Comparison of ENCODE assay signal across 1 cellular context in the genomic region with DNA sequence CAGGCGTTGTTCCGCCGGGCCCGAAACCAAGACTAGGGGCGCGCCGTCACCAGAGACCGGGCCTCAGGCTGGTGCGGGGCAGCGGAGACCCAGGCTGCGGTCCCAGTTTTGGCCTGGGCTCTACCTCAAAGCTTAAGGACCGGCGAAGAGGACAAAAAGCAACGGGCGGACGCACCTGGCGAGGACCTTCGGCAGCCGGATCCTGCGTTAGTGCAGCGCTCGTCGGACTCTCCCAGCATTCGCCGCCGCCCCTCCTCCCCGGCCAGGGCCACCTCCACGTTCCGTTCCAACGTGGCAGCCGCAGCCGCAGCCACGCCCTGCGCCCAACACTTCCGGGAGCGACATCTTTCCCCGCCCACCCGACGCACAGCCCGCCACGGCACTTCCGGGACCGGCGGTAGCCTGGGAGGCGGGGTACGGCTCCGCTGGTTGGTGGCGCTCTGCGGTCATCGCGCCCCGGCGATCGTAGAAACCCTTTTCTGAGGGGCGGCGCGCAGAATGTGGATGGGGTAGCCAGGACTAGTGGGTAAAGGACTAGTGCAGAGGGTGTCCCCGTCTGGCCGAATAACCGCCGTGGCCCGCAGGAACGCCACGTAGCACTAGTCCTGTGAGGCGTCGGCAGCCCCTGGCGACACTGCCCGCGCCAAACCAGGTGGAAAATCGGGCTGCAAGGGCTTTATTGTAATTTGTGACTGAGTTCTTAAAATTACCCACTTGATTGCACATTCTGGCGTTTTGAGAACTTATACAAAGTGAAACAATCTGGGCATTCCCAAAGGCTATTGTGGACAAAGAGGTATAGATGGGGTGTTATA.
TF ChIP-seq lines count a peak whose summit lies in the region.

A gene with protein sequence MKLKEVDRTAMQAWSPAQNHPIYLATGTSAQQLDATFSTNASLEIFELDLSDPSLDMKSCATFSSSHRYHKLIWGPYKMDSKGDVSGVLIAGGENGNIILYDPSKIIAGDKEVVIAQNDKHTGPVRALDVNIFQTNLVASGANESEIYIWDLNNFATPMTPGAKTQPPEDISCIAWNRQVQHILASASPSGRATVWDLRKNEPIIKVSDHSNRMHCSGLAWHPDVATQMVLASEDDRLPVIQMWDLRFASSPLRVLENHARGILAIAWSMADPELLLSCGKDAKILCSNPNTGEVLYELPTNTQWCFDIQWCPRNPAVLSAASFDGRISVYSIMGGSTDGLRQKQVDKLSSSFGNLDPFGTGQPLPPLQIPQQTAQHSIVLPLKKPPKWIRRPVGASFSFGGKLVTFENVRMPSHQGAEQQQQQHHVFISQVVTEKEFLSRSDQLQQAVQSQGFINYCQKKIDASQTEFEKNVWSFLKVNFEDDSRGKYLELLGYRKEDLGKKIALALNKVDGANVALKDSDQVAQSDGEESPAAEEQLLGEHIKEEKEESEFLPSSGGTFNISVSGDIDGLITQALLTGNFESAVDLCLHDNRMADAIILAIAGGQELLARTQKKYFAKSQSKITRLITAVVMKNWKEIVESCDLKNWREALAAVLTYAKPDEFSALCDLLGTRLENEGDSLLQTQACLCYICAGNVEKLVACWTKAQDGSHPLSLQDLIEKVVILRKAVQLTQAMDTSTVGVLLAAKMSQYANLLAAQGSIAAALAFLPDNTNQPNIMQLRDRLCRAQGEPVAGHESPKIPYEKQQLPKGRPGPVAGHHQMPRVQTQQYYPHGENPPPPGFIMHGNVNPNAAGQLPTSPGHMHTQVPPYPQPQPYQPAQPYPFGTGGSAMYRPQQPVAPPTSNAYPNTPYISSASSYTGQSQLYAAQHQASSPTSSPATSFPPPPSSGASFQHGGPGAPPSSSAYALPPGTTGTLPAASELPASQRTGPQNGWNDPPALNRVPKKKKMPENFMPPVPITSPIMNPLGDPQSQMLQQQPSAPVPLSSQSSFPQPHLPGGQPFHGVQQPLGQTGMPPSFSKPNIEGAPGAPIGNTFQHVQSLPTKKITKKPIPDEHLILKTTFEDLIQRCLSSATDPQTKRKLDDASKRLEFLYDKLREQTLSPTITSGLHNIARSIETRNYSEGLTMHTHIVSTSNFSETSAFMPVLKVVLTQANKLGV (minus strand): TSS at position 241 of the 815 bp plus-strand sequence. CDS start 9,217 bp downstream, outside the sequence.

TF ChIP-seq in K562, 482 proteins besides CTCF, POLR2A, EP300 and RAD21 (continued from another document and continues in another):
- no peak for TF ChIP-seq AFF1 (IDR thresholded peaks at IDR 0.05; ENCODE audit: low read depth in 1 of 2, partially characterized antibody in 2 of 2)
- TF ChIP-seq HNRNPUL1 (IDR thresholded peaks at IDR 0.05; ENCODE audit: low read length) = no peak
- TF ChIP-seq, protein P1, sequence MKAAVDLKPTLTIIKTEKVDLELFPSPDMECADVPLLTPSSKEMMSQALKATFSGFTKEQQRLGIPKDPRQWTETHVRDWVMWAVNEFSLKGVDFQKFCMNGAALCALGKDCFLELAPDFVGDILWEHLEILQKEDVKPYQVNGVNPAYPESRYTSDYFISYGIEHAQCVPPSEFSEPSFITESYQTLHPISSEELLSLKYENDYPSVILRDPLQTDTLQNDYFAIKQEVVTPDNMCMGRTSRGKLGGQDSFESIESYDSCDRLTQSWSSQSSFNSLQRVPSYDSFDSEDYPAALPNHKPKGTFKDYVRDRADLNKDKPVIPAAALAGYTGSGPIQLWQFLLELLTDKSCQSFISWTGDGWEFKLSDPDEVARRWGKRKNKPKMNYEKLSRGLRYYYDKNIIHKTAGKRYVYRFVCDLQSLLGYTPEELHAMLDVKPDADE (conservative IDR thresholded peaks at IDR 0.05; ENCODE audit: control insufficient read depth, low read depth, low read length) = peak; percentile 86
- TF ChIP-seq BHLHE40 (IDR thresholded peaks at IDR 0.05; ENCODE audit: low read length) = peak; percentile 56; the same call in 1 of the 2 replicates
- no peak for TF ChIP-seq MED1 (CRISPR knock-in tag; IDR thresholded peaks at IDR 0.05; ENCODE audit: borderline replicate concordance)
- TF ChIP-seq CHD7 (IDR thresholded peaks at IDR 0.05; ENCODE audit: low read depth, low read length) = no peak
- no peak for TF ChIP-seq ZNF311 (CRISPR knock-in tag; IDR thresholded peaks at IDR 0.05)
- TF ChIP-seq CBX5 (IDR thresholded peaks at IDR 0.05; ENCODE audit: borderline replicate concordance, low read depth) = no peak
- TF ChIP-seq KAT8 (IDR thresholded peaks at IDR 0.05; ENCODE audit: low read depth) = no peak
- TF ChIP-seq, protein P2, sequence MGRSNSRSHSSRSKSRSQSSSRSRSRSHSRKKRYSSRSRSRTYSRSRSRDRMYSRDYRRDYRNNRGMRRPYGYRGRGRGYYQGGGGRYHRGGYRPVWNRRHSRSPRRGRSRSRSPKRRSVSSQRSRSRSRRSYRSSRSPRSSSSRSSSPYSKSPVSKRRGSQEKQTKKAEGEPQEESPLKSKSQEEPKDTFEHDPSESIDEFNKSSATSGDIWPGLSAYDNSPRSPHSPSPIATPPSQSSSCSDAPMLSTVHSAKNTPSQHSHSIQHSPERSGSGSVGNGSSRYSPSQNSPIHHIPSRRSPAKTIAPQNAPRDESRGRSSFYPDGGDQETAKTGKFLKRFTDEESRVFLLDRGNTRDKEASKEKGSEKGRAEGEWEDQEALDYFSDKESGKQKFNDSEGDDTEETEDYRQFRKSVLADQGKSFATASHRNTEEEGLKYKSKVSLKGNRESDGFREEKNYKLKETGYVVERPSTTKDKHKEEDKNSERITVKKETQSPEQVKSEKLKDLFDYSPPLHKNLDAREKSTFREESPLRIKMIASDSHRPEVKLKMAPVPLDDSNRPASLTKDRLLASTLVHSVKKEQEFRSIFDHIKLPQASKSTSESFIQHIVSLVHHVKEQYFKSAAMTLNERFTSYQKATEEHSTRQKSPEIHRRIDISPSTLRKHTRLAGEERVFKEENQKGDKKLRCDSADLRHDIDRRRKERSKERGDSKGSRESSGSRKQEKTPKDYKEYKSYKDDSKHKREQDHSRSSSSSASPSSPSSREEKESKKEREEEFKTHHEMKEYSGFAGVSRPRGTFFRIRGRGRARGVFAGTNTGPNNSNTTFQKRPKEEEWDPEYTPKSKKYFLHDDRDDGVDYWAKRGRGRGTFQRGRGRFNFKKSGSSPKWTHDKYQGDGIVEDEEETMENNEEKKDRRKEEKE (IDR thresholded peaks at IDR 0.05; ENCODE audit: borderline replicate concordance in 1 of 2, control insufficient read depth in 1 of 2, low read depth in 2 of 2, low read length in 1 of 2) = peak in 1 of 2 experiments; percentile 69; a peak in 2 of 4 replicates
- TF ChIP-seq GATAD2B (IDR thresholded peaks at IDR 0.05; ENCODE audit: borderline replicate concordance) = peak; percentile 38; the same call in 1 of the 2 replicates
- TF ChIP-seq HNRNPL (IDR thresholded peaks at IDR 0.05; ENCODE audit: low read depth, low read length) = no peak
- TF ChIP-seq ZC3H11A (IDR thresholded peaks at IDR 0.05; ENCODE audit: low read depth, low read length) = no peak
- TF ChIP-seq ZNF717 (CRISPR knock-in tag; IDR thresholded peaks at IDR 0.05) = no peak
- no peak for TF ChIP-seq ZBTB5 (IDR thresholded peaks at IDR 0.05)
